In the genomic region with DNA sequence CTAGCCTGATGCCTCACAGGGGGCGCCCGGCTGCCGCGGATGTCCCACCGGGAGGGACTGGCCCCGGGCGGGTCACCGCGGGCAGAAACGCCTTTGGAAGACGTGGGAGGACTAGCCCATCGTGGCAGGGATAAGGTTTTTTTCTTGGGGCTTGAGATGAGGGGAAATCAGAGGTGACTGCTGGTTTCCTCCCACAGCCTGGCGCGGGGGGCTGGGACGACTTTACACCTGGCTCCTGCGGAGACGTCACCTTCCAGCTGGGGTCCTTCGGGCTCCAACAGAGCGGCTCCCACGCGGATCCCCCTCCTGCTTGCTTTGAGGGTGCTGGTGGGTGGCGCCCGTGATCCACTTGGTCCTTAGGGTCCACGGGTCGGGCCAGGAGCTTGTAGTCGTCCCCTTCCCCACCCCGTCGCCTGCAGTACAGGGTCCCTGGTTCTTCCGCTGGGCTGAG, we compare ENCODE assay signal across 36 cellular contexts. TPM values are rescaled to one million over a fixed set of nuclear protein-coding genes. Genes with fewer than 3 reads are reported as not detected.
"Had no signal": no experiment of that assay in that cellular context is flagged by ENCODE, and none has a peak within 500 bp of the region (broad histone marks: within the 10 kb centered on the region; RNA-seq: fewer than 3 reads in every experiment).

No MANE protein-coding gene starts in this region.

- H3K27ac Mint-ChIP-seq: activated B cell treated with CpG ODN at 0.5 μM for 24 hours; activated CD4-positive, alpha-beta memory T cell treated with anti-CD3 and anti-CD28 coated beads for 36 hours; activated CD4-positive, alpha-beta T cell treated with anti-CD3 and anti-CD28 coated beads, Interleukin-2, amount 10 ng/mL, durations not matched to agents 24 days and 14 days; activated CD8-positive, alpha-beta memory T cell treated with anti-CD3 and anti-CD28 coated beads, Interleukin-2, amount 10 ng/mL, durations not matched to agents 7 days and 5 days; activated CD8-positive, alpha-beta T cell treated with anti-CD3 and anti-CD28 coated beads, Interleukin-2, amount 10 ng/mL, durations not matched to agents 7 days and 5 days; activated naive CD4-positive, alpha-beta T cell treated with anti-CD3 and anti-CD28 coated beads for 36 hours; activated naive CD4-positive, alpha-beta T cell treated with anti-CD3 and anti-CD28 coated beads, Interleukin-2, amount 50 U/mL, for 24 hours; activated naive CD8-positive, alpha-beta T cell treated with anti-CD3 and anti-CD28 coated beads for 36 hours; activated naive CD8-positive, alpha-beta T cell treated with anti-CD3 and anti-CD28 coated beads, Interleukin-2, amount 50 U/mL, for 24 hours; activated T-cell treated with anti-CD3 and anti-CD28 coated beads, Interleukin-2, amount 50 U/mL, for 72 hours; effector memory CD8-positive, alpha-beta T cell; T-helper 17 cell; T-helper 2 cell treated with Interferon-gamma antibody and Interleukin-4, amounts not matched to agents 5 μg/mL and 100 μg/mL, for 36 hours had no signal

- H3K9me3 ChIP-seq: adrenal gland, body of pancreas, esophagus squamous epithelium, gastroesophageal sphincter had no signal

- H3K36me3 ChIP-seq: adrenal gland, gastroesophageal sphincter, WERI-Rb-1 had no signal

- H3K4me1 ChIP-seq: adrenal gland, body of pancreas, esophagus squamous epithelium, gastroesophageal sphincter had no signal

- H3K27ac ChIP-seq: adrenal gland, body of pancreas, epithelial cell of prostate, esophagus squamous epithelium, gastroesophageal sphincter, WERI-Rb-1 had no signal

- H3K9me3 Mint-ChIP-seq: activated B cell treated with CpG ODN at 0.5 μM for 24 hours; activated CD4-positive, alpha-beta memory T cell treated with anti-CD3 and anti-CD28 coated beads for 36 hours; activated CD4-positive, alpha-beta T cell treated with anti-CD3 and anti-CD28 coated beads, Interleukin-2, amount 10 ng/mL, durations not matched to agents 24 days and 14 days; activated naive CD4-positive, alpha-beta T cell treated with anti-CD3 and anti-CD28 coated beads for 36 hours; activated naive CD4-positive, alpha-beta T cell treated with anti-CD3 and anti-CD28 coated beads, Interleukin-2, amount 50 U/mL, for 24 hours; activated naive CD8-positive, alpha-beta T cell treated with anti-CD3 and anti-CD28 coated beads for 36 hours; activated naive CD8-positive, alpha-beta T cell treated with anti-CD3 and anti-CD28 coated beads, Interleukin-2, amount 50 U/mL, for 24 hours; activated T-cell treated with anti-CD3 and anti-CD28 coated beads, Interleukin-2, amount 50 U/mL, for 72 hours; effector memory CD8-positive, alpha-beta T cell; T-helper 2 cell treated with Interferon-gamma antibody and Interleukin-4, amounts not matched to agents 5 μg/mL and 100 μg/mL, for 36 hours had no signal

- H3K27me3 ChIP-seq: adrenal gland had no signal

- H3K4me3 ChIP-seq: adrenal gland, body of pancreas, esophagus squamous epithelium, gastroesophageal sphincter had no signal

- H3K36me3 Mint-ChIP-seq: activated CD4-positive, alpha-beta memory T cell treated with anti-CD3 and anti-CD28 coated beads for 36 hours; activated CD8-positive, alpha-beta memory T cell treated with anti-CD3 and anti-CD28 coated beads, Interleukin-2, amount 10 ng/mL, durations not matched to agents 7 days and 5 days; activated naive CD8-positive, alpha-beta T cell treated with anti-CD3 and anti-CD28 coated beads for 36 hours had no signal

- DNase-seq: activated B cell treated with CpG ODN at 0.5 μM for 24 hours; activated CD4-positive, alpha-beta memory T cell treated with anti-CD3 and anti-CD28 coated beads for 36 hours; activated CD4-positive, alpha-beta T cell treated with anti-CD3 and anti-CD28 coated beads, Interleukin-2, amount 10 ng/mL, durations not matched to agents 24 days and 14 days; activated CD8-positive, alpha-beta memory T cell treated with anti-CD3 and anti-CD28 coated beads, Interleukin-2, amount 10 ng/mL, durations not matched to agents 7 days and 5 days; activated CD8-positive, alpha-beta memory T cell treated with anti-CD3 and anti-CD28 coated beads, Interleukin-2, amount 50 U/mL, for 4 hours; activated CD8-positive, alpha-beta T cell treated with anti-CD3 and anti-CD28 coated beads, Interleukin-2, amount 10 ng/mL, durations not matched to agents 7 days and 5 days; activated naive CD4-positive, alpha-beta T cell treated with anti-CD3 and anti-CD28 coated beads for 36 hours; activated naive CD8-positive, alpha-beta T cell treated with anti-CD3 and anti-CD28 coated beads for 36 hours; activated naive CD8-positive, alpha-beta T cell treated with anti-CD3 and anti-CD28 coated beads, Interleukin-2, amount 50 U/mL, for 24 hours; activated T-cell treated with anti-CD3 and anti-CD28 coated beads, Interleukin-2, amount 50 U/mL, for 1 hour; activated T-cell treated with anti-CD3 and anti-CD28 coated beads, Interleukin-2, amount 50 U/mL, for 72 hours; amygdala; body of pancreas; caudate nucleus; cortex of kidney; dermis blood vessel endothelial cell; effector CD4-positive, alpha-beta T cell; effector memory CD8-positive, alpha-beta T cell; esophagus squamous epithelium; foreskin melanocyte; T-helper 1 cell; T-helper 17 cell; T1000; WERI-Rb-1 had no signal

- H3K4me3 Mint-ChIP-seq: activated B cell treated with CpG ODN at 0.5 μM for 24 hours; activated CD4-positive, alpha-beta memory T cell treated with anti-CD3 and anti-CD28 coated beads for 36 hours; activated CD4-positive, alpha-beta T cell treated with anti-CD3 and anti-CD28 coated beads, Interleukin-2, amount 10 ng/mL, durations not matched to agents 24 days and 14 days; activated CD8-positive, alpha-beta memory T cell treated with anti-CD3 and anti-CD28 coated beads, Interleukin-2, amount 10 ng/mL, durations not matched to agents 7 days and 5 days; activated CD8-positive, alpha-beta T cell treated with anti-CD3 and anti-CD28 coated beads, Interleukin-2, amount 10 ng/mL, durations not matched to agents 7 days and 5 days; activated naive CD4-positive, alpha-beta T cell treated with anti-CD3 and anti-CD28 coated beads for 36 hours; activated naive CD4-positive, alpha-beta T cell treated with anti-CD3 and anti-CD28 coated beads, Interleukin-2, amount 50 U/mL, for 24 hours; activated naive CD8-positive, alpha-beta T cell treated with anti-CD3 and anti-CD28 coated beads for 36 hours; activated naive CD8-positive, alpha-beta T cell treated with anti-CD3 and anti-CD28 coated beads, Interleukin-2, amount 50 U/mL, for 24 hours; activated T-cell treated with anti-CD3 and anti-CD28 coated beads, Interleukin-2, amount 50 U/mL, for 72 hours; effector memory CD8-positive, alpha-beta T cell; T-helper 17 cell; T-helper 2 cell treated with Interferon-gamma antibody and Interleukin-4, amounts not matched to agents 5 μg/mL and 100 μg/mL, for 36 hours had no signal

RNA-seq across cellular contexts. Expression of a gene that starts 11.4 kb away (rescaled TPM):
- total RNA-seq: activated naive CD4-positive, alpha-beta T cell treated with anti-CD3 and anti-CD28 coated beads for 36 hours had no signal

RNA-seq across cellular contexts. Expression of a gene that starts 32.2 kb away (rescaled TPM):
- total RNA-seq: activated B cell treated with CpG ODN at 0.5 μM for 24 hours; activated CD4-positive, alpha-beta memory T cell treated with anti-CD3 and anti-CD28 coated beads for 36 hours; activated CD4-positive, alpha-beta T cell treated with anti-CD3 and anti-CD28 coated beads, Interleukin-2, amount 10 ng/mL, durations not matched to agents 24 days and 14 days; activated CD8-positive, alpha-beta memory T cell treated with anti-CD3 and anti-CD28 coated beads for 36 hours; activated CD8-positive, alpha-beta memory T cell treated with anti-CD3 and anti-CD28 coated beads, Interleukin-2, amount 10 ng/mL, durations not matched to agents 7 days and 5 days; activated CD8-positive, alpha-beta T cell treated with anti-CD3 and anti-CD28 coated beads, Interleukin-2, amount 10 ng/mL, durations not matched to agents 7 days and 5 days; activated naive CD4-positive, alpha-beta T cell treated with anti-CD3 and anti-CD28 coated beads for 36 hours; activated naive CD8-positive, alpha-beta T cell treated with anti-CD3 and anti-CD28 coated beads for 36 hours; activated T-cell treated with anti-CD3 and anti-CD28 coated beads, Interleukin-2, amount 50 U/mL, for 72 hours; adrenal gland; aorta; body of pancreas; chondrocyte; dermis blood vessel endothelial cell; endothelial cell of umbilical vein; fibroblast of lung; fibroblast of villous mesenchyme; glomerular endothelial cell; T-helper 17 cell had no signal
- polyA plus RNA-seq: adrenal gland, aorta, endothelial cell of umbilical vein, fibroblast of lung had no signal
